3 cellular contexts compared by ENCODE assay signal in the genomic region with DNA sequence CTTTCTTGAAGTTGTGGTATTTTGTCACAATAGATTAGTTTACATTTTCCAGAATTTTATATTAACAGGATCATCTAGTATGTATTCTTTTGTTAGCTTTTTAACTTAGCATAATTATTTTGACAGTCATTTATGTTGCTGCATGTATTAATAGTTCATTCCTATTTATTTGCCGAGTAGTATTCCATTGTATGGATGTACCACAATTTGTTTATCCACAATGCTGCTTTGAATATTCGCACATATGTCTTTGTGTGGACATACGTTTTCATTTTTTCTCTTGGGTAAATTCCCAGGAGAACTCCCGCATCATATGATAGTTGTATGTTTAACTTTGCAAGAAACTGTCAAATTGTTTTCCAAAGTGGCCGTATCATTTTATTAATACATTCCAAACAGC.
TF ChIP-seq lines count a peak whose summit lies in the region.

No MANE protein-coding gene starts in this region.

TF ChIP-seq in SK-N-SH treated with all-trans-retinoic acid at 6 μM for 48 hours, 23 proteins besides CTCF, POLR2A, EP300 and RAD21 (continued from another document):
- TF ChIP-seq, protein P1, sequence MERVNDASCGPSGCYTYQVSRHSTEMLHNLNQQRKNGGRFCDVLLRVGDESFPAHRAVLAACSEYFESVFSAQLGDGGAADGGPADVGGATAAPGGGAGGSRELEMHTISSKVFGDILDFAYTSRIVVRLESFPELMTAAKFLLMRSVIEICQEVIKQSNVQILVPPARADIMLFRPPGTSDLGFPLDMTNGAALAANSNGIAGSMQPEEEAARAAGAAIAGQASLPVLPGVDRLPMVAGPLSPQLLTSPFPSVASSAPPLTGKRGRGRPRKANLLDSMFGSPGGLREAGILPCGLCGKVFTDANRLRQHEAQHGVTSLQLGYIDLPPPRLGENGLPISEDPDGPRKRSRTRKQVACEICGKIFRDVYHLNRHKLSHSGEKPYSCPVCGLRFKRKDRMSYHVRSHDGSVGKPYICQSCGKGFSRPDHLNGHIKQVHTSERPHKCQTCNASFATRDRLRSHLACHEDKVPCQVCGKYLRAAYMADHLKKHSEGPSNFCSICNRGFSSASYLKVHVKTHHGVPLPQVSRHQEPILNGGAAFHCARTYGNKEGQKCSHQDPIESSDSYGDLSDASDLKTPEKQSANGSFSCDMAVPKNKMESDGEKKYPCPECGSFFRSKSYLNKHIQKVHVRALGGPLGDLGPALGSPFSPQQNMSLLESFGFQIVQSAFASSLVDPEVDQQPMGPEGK (CRISPR knock-in tag; IDR thresholded peaks at IDR 0.05; ENCODE audit: borderline replicate concordance): no peak
- TF ChIP-seq SNAI2 (CRISPR knock-in tag; IDR thresholded peaks at IDR 0.05) (no peak), TOX (CRISPR knock-in tag; IDR thresholded peaks at IDR 0.05; ENCODE audit: borderline replicate concordance) (no peak)
- TF ChIP-seq, protein P2, sequence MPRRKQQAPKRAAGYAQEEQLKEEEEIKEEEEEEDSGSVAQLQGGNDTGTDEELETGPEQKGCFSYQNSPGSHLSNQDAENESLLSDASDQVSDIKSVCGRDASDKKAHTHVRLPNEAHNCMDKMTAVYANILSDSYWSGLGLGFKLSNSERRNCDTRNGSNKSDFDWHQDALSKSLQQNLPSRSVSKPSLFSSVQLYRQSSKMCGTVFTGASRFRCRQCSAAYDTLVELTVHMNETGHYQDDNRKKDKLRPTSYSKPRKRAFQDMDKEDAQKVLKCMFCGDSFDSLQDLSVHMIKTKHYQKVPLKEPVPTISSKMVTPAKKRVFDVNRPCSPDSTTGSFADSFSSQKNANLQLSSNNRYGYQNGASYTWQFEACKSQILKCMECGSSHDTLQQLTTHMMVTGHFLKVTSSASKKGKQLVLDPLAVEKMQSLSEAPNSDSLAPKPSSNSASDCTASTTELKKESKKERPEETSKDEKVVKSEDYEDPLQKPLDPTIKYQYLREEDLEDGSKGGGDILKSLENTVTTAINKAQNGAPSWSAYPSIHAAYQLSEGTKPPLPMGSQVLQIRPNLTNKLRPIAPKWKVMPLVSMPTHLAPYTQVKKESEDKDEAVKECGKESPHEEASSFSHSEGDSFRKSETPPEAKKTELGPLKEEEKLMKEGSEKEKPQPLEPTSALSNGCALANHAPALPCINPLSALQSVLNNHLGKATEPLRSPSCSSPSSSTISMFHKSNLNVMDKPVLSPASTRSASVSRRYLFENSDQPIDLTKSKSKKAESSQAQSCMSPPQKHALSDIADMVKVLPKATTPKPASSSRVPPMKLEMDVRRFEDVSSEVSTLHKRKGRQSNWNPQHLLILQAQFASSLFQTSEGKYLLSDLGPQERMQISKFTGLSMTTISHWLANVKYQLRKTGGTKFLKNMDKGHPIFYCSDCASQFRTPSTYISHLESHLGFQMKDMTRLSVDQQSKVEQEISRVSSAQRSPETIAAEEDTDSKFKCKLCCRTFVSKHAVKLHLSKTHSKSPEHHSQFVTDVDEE (CRISPR knock-in tag; IDR thresholded peaks at IDR 0.05): no peak
TF ChIP-seq in SK-N-SH treated with all-trans-retinoic acid at 6 μM for 48 hours: peak in this region for 1.

TF ChIP-seq in SK-N-SH, 30 proteins besides CTCF, POLR2A, EP300 and RAD21 (continued from another document):
- TF ChIP-seq, protein P3, sequence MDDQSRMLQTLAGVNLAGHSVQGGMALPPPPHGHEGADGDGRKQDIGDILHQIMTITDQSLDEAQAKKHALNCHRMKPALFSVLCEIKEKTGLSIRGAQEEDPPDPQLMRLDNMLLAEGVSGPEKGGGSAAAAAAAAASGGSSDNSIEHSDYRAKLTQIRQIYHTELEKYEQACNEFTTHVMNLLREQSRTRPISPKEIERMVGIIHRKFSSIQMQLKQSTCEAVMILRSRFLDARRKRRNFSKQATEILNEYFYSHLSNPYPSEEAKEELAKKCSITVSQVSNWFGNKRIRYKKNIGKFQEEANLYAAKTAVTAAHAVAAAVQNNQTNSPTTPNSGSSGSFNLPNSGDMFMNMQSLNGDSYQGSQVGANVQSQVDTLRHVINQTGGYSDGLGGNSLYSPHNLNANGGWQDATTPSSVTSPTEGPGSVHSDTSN (IDR thresholded peaks at IDR 0.05): no peak
- TF ChIP-seq YY1 (IDR thresholded peaks at IDR 0.05; ENCODE audit: low read depth): no peak
- TF ChIP-seq, protein P4, sequence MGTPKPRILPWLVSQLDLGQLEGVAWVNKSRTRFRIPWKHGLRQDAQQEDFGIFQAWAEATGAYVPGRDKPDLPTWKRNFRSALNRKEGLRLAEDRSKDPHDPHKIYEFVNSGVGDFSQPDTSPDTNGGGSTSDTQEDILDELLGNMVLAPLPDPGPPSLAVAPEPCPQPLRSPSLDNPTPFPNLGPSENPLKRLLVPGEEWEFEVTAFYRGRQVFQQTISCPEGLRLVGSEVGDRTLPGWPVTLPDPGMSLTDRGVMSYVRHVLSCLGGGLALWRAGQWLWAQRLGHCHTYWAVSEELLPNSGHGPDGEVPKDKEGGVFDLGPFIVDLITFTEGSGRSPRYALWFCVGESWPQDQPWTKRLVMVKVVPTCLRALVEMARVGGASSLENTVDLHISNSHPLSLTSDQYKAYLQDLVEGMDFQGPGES (IDR thresholded peaks at IDR 0.05; ENCODE audit: low read depth, low read length): no peak
- no peak for TF ChIP-seq FOXJ3 (CRISPR knock-in tag; IDR thresholded peaks at IDR 0.05)

TF ChIP-seq in GM23338, 12 proteins besides CTCF, POLR2A, EP300 and RAD21 (continued from another document):
- TF ChIP-seq, protein P5, sequence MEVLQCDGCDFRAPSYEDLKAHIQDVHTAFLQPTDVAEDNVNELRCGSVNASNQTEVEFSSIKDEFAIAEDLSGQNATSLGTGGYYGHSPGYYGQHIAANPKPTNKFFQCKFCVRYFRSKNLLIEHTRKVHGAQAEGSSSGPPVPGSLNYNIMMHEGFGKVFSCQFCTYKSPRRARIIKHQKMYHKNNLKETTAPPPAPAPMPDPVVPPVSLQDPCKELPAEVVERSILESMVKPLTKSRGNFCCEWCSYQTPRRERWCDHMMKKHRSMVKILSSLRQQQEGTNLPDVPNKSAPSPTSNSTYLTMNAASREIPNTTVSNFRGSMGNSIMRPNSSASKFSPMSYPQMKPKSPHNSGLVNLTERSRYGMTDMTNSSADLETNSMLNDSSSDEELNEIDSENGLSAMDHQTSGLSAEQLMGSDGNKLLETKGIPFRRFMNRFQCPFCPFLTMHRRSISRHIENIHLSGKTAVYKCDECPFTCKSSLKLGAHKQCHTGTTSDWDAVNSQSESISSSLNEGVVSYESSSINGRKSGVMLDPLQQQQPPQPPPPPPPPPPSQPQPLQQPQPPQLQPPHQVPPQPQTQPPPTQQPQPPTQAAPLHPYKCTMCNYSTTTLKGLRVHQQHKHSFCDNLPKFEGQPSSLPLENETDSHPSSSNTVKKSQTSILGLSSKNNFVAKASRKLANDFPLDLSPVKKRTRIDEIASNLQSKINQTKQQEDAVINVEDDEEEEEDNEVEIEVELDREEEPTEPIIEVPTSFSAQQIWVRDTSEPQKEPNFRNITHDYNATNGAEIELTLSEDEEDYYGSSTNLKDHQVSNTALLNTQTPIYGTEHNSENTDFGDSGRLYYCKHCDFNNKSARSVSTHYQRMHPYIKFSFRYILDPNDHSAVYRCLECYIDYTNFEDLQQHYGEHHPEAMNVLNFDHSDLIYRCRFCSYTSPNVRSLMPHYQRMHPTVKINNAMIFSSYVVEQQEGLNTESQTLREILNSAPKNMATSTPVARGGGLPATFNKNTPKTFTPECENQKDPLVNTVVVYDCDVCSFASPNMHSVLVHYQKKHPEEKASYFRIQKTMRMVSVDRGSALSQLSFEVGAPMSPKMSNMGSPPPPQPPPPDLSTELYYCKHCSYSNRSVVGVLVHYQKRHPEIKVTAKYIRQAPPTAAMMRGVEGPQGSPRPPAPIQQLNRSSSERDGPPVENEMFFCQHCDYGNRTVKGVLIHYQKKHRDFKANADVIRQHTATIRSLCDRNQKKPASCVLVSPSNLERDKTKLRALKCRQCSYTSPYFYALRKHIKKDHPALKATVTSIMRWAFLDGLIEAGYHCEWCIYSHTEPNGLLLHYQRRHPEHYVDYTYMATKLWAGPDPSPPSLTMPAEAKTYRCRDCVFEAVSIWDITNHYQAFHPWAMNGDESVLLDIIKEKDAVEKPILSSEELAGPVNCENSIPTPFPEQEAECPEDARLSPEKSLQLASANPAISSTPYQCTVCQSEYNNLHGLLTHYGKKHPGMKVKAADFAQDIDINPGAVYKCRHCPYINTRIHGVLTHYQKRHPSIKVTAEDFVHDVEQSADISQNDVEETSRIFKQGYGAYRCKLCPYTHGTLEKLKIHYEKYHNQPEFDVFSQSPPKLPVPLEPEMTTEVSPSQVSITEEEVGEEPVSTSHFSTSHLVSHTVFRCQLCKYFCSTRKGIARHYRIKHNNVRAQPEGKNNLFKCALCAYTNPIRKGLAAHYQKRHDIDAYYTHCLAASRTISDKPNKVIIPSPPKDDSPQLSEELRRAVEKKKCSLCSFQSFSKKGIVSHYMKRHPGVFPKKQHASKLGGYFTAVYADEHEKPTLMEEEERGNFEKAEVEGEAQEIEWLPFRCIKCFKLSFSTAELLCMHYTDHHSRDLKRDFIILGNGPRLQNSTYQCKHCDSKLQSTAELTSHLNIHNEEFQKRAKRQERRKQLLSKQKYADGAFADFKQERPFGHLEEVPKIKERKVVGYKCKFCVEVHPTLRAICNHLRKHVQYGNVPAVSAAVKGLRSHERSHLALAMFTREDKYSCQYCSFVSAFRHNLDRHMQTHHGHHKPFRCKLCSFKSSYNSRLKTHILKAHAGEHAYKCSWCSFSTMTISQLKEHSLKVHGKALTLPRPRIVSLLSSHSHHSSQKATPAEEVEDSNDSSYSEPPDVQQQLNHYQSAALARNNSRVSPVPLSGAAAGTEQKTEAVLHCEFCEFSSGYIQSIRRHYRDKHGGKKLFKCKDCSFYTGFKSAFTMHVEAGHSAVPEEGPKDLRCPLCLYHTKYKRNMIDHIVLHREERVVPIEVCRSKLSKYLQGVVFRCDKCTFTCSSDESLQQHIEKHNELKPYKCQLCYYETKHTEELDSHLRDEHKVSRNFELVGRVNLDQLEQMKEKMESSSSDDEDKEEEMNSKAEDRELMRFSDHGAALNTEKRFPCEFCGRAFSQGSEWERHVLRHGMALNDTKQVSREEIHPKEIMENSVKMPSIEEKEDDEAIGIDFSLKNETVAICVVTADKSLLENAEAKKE (CRISPR knock-in tag; IDR thresholded peaks at IDR 0.05): no peak
- TF ChIP-seq, protein P6, sequence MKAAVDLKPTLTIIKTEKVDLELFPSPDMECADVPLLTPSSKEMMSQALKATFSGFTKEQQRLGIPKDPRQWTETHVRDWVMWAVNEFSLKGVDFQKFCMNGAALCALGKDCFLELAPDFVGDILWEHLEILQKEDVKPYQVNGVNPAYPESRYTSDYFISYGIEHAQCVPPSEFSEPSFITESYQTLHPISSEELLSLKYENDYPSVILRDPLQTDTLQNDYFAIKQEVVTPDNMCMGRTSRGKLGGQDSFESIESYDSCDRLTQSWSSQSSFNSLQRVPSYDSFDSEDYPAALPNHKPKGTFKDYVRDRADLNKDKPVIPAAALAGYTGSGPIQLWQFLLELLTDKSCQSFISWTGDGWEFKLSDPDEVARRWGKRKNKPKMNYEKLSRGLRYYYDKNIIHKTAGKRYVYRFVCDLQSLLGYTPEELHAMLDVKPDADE (IDR thresholded peaks at IDR 0.05): no peak
- TF ChIP-seq POLR2AphosphoS5 (IDR thresholded peaks at IDR 0.05; ENCODE audit: low read depth) (no peak), EZH2phosphoT487 (IDR thresholded peaks at IDR 0.05; ENCODE audit: unreplicated experiment) (no peak), JUNB (IDR thresholded peaks at IDR 0.05; ENCODE audit: unreplicated experiment) (no peak), CREB1 (CRISPR knock-in tag; IDR thresholded peaks at IDR 0.05; ENCODE audit: low read depth) (no peak), EZH2 (IDR thresholded peaks at IDR 0.05; ENCODE audit: low read depth, unreplicated experiment) (no peak)
- TF ChIP-seq, protein P7, sequence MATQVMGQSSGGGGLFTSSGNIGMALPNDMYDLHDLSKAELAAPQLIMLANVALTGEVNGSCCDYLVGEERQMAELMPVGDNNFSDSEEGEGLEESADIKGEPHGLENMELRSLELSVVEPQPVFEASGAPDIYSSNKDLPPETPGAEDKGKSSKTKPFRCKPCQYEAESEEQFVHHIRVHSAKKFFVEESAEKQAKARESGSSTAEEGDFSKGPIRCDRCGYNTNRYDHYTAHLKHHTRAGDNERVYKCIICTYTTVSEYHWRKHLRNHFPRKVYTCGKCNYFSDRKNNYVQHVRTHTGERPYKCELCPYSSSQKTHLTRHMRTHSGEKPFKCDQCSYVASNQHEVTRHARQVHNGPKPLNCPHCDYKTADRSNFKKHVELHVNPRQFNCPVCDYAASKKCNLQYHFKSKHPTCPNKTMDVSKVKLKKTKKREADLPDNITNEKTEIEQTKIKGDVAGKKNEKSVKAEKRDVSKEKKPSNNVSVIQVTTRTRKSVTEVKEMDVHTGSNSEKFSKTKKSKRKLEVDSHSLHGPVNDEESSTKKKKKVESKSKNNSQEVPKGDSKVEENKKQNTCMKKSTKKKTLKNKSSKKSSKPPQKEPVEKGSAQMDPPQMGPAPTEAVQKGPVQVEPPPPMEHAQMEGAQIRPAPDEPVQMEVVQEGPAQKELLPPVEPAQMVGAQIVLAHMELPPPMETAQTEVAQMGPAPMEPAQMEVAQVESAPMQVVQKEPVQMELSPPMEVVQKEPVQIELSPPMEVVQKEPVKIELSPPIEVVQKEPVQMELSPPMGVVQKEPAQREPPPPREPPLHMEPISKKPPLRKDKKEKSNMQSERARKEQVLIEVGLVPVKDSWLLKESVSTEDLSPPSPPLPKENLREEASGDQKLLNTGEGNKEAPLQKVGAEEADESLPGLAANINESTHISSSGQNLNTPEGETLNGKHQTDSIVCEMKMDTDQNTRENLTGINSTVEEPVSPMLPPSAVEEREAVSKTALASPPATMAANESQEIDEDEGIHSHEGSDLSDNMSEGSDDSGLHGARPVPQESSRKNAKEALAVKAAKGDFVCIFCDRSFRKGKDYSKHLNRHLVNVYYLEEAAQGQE (IDR thresholded peaks at IDR 0.05; ENCODE audit: unreplicated experiment): no peak
